Comparison of ENCODE assay signal across 13 cellular contexts in the genomic region with DNA sequence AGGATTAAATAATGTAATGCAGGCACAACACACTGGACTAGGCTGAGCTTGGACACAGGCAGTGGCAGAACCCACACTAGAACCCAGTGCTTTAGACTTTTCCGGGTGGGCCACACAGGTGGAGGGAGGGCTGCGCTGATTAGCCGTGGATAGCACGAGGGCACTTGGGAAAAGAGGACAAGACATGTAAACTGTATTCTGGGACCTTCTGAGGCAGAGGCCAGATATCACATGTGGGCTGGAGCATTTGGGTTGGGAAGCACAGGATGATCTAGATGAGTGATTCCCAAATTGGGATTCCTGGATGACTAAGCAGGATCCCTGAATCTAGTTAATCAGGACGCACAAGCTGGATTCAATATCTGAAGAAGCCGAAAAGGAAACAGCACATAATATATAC. TPM values are rescaled to one million over a fixed set of nuclear protein-coding genes. Genes with fewer than 3 reads are reported as not detected.
DNase-seq lines count a peak whose midpoint lies in the region; ATAC-seq and TF ChIP-seq lines count a peak whose summit lies in the region.
"Had no signal": no experiment of that assay in that cellular context is flagged by ENCODE, and none has a peak within 500 bp of the region (broad histone marks: within the 10 kb centered on the region; RNA-seq: fewer than 3 reads in every experiment).

No MANE protein-coding gene starts in this region.

- no peak overlapping the region for H3K56ac ChIP-seq in IMR-90 (ENCODE audit: extremely low read depth, insufficient read depth, low read length)

- no peak overlapping the region for H4K91ac ChIP-seq in IMR-90 (ENCODE audit: insufficient read depth, low read depth, low read length)

- peak overlapping the region; percentile 85 for H2BK5ac ChIP-seq in IMR-90 (ENCODE audit: low read depth, low read length, poor library complexity, severe bottlenecking)

- DNase-seq in IMR-90 (no peak), lung (ENCODE audit: low spot score) (no peak), testis (no peak), NCI-H2196 (lab: John Stamatoyannopoulos, UW; ENCODE audit: unreplicated experiment) (no peak), NCI-H1694 (lab: John Stamatoyannopoulos, UW) (no peak)
- DNase-seq: activated naive CD8-positive, alpha-beta T cell treated with anti-CD3 and anti-CD28 coated beads for 36 hours; GDM1; H7; NCI-H1694 treated with DMSO at 0.1 percent for 48 hours; stimulated activated CD4-positive, alpha-beta T cell treated with anti-CD3 and anti-CD28 coated beads, Interleukin-4, amount 100 ng/mL, for 4 hours had no signal

- H3K23ac ChIP-seq in IMR-90 (ENCODE audit: low read depth, low read length): peak overlapping the region; percentile 33

- peak overlapping the region; percentile 57 for H2AK5ac ChIP-seq in IMR-90 (ENCODE audit: low read depth, low read length)

- WGBS in IMR-90 (ENCODE audit: extremely low coverage in 2 of 2, insufficient read length in 1 of 2), 2 experiments: no CpG with 5 or more reads among the region's 6 CpGs
- WGBS in lung, 2 donors: 77 to 90% methylated on average over 6 of the region's 6 CpGs
- WGBS in testis, 2 donors: 61 to 66% methylated on average over 6 of the region's 6 CpGs

- H3K27me3 ChIP-seq in IMR-90 (ENCODE audit: control insufficient read depth, insufficient read depth, low read length) (no peaks in the 10 kb centered on the region), lung (ENCODE audit: control insufficient read depth, insufficient read depth) (no peaks in the 10 kb centered on the region), testis (no peaks in the 10 kb centered on the region)

- H2AK9ac ChIP-seq in IMR-90 (replicated peaks; ENCODE audit: low read depth, low read length, poor library complexity): no peak overlapping the region

- no peak for TF ChIP-seq CTCF in IMR-90 (conservative IDR thresholded peaks at IDR 0.05; ENCODE audit: low read depth, low read length)
- no peak for TF ChIP-seq CTCF in lung (IDR thresholded peaks at IDR 0.05; ENCODE audit: control extremely low read depth, extremely low read depth)
- no peak for TF ChIP-seq CTCF in testis (IDR thresholded peaks at IDR 0.05)

- BruUV-seq in IMR-90 (replicated peaks; lab: Mats Ljungman, UMichigan): no TSS peak

- H3K27ac ChIP-seq in IMR-90 (ENCODE audit: insufficient read depth, low read length) (peak overlapping the region; percentile 71), cingulate gyrus (ENCODE audit: low read depth, low read length) (peak overlapping the region; percentile 94), lung (ENCODE audit: low read depth in 1 of 2, low read length in 1 of 2) (peak overlapping the region; percentile 20 to 95), testis (peak overlapping the region; percentile 8 to 43)

- peak overlapping the region; percentile 13; the same call in 1 of the 2 replicates for H3K4me2 ChIP-seq in IMR-90 (ENCODE audit: low read depth, low read length)

- H2BK20ac ChIP-seq in IMR-90 (ENCODE audit: low read depth, low read length): 0 out of 2 replicates have a peak overlapping the region, but pooled peaks have one; percentile 1

- intact Hi-C loops in IMR-90 (cut with micrococcal nuclease): no loop called here
- intact Hi-C loops in testis (cut with DNase I; ENCODE audit: low total_unique reads): no loop called here

- CTCF ChIA-PET in IMR-90 (lab: Yijun Ruan, JAX): no interaction called here

- 0 out of 2 replicates have a peak overlapping the region, but pooled peaks have one; percentile 13 for H3K9ac ChIP-seq in IMR-90 (ENCODE audit: low read depth, low read length)

- H3K36me3 ChIP-seq in IMR-90 (ENCODE audit: control insufficient read depth, insufficient read depth, low read length): peaks cover 20% of the 10 kb centered on the region
- H3K36me3 ChIP-seq in lung (ENCODE audit: control insufficient read depth in 2 of 2, insufficient read depth in 2 of 2, low read length in 2 of 2): peaks cover 0 to 7% of the 10 kb centered on the region in 2 donors
- no peaks in the 10 kb centered on the region for H3K36me3 ChIP-seq in testis (ENCODE audit: low read depth, missing control alignments)

- peaks cover 0 to 52% of the 10 kb centered on the region in 2 experiments; a peak in 2 of 4 replicates for H3K79me1 ChIP-seq in IMR-90 (ENCODE audit: low read depth in 1 of 2, low read length in 2 of 2)

- peak overlapping the region; percentile 28 for H3K14ac ChIP-seq in IMR-90 (replicated peaks; ENCODE audit: low read depth, low read length)

- H4K20me1 ChIP-seq in IMR-90 (ENCODE audit: insufficient read depth, low read length): peaks cover 94% of the 10 kb centered on the region

- POLR2A ChIA-PET in IMR-90 (lab: Charles Lee; ENCODE audit: unreplicated experiment): no interaction called here

- H4K5ac ChIP-seq in IMR-90 (ENCODE audit: low read depth, low read length): no peak overlapping the region

- H3K4me1 ChIP-seq in IMR-90 (ENCODE audit: control insufficient read depth, insufficient read depth, low read length) (peaks cover 54% of the 10 kb centered on the region), lung (ENCODE audit: control insufficient read depth in 2 of 2, insufficient read depth in 2 of 2, low read length in 2 of 2) (peaks cover 39 to 75% of the 10 kb centered on the region in 2 donors), testis (peaks cover 61% of the 10 kb centered on the region)

- TF ChIP-seq RAD21 in IMR-90 (IDR thresholded peaks at IDR 0.05; ENCODE audit: low read length): no peak

- no peak overlapping the region for H2BK120ac ChIP-seq in IMR-90 (ENCODE audit: low read depth, low read length)

- in situ Hi-C loops in IMR-90 (cut with MboI; ENCODE audit: low sequenced_read_pairs): no loop called here

- H3K9me3 ChIP-seq in IMR-90 (ENCODE audit: control insufficient read depth, insufficient read depth, low read length) (no peaks in the 10 kb centered on the region), lung (ENCODE audit: control insufficient read depth in 2 of 2, insufficient read depth in 1 of 2, low read length in 1 of 2) (no peaks in the 10 kb centered on the region), testis (no peaks in the 10 kb centered on the region)

- peak overlapping the region; percentile 8; the same call in 1 of the 2 replicates for H3K18ac ChIP-seq in IMR-90 (ENCODE audit: low read depth, low read length)

- peaks cover 39% of the 10 kb centered on the region for H3K9me1 ChIP-seq in IMR-90 (ENCODE audit: insufficient read depth, low read length)

- H4K8ac ChIP-seq in IMR-90 (ENCODE audit: low read depth in 2 of 2, low read length in 2 of 2): 0 out of 4 replicates have a peak overlapping the region, but pooled peaks have one; percentile 1 to 41

- H2BK15ac ChIP-seq in IMR-90 (ENCODE audit: low read depth, low read length): peak overlapping the region; percentile 8; the same call in 1 of the 3 replicates

- no peak for TF ChIP-seq POLR2A in IMR-90 (IDR thresholded peaks at IDR 0.05; ENCODE audit: low read depth, low read length)
- TF ChIP-seq POLR2A in testis (IDR thresholded peaks at IDR 0.05): no peak

- dilution Hi-C loops in IMR-90 (cut with HindIII; ENCODE audit: low sequenced_read_pairs, unreplicated experiment): no loop called here

- ATAC-seq in IMR-90 (ENCODE audit: low read depth) (no peak), lung (ENCODE audit: insufficient read depth, low FRiP score) (no peak), HG02798 (IDR thresholded peaks at IDR 0.05; ENCODE audit: poor library complexity, unreplicated experiment) (no peak), GM18907 (IDR thresholded peaks at IDR 0.05; ENCODE audit: unreplicated experiment) (no peak)

- H3K4me3 ChIP-seq in IMR-90 (ENCODE audit: insufficient read depth, low read depth, low read length) (no peak overlapping the region), lung (no peak overlapping the region), testis (no peak overlapping the region)

- H3K4ac ChIP-seq in IMR-90 (ENCODE audit: low read depth, low read length): peak overlapping the region; percentile 58

- H2AFZ ChIP-seq in IMR-90 (replicated peaks; ENCODE audit: low read length, poor library complexity): no peak overlapping the region

TF ChIP-seq in IMR-90, 13 proteins besides CTCF, POLR2A, EP300 and RAD21 (continues in another document):
- TF ChIP-seq CEBPB (IDR thresholded peaks at IDR 0.05; ENCODE audit: low read depth, low read length): no peak
- no peak for TF ChIP-seq MAFK (IDR thresholded peaks at IDR 0.05; ENCODE audit: low read depth, low read length)
- TF ChIP-seq NFE2L2 (IDR thresholded peaks at IDR 0.05; ENCODE audit: low read depth, low read length): no peak
- TF ChIP-seq, protein P1, sequence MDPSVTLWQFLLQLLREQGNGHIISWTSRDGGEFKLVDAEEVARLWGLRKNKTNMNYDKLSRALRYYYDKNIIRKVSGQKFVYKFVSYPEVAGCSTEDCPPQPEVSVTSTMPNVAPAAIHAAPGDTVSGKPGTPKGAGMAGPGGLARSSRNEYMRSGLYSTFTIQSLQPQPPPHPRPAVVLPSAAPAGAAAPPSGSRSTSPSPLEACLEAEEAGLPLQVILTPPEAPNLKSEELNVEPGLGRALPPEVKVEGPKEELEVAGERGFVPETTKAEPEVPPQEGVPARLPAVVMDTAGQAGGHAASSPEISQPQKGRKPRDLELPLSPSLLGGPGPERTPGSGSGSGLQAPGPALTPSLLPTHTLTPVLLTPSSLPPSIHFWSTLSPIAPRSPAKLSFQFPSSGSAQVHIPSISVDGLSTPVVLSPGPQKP (IDR thresholded peaks at IDR 0.05; ENCODE audit: borderline replicate concordance, low read depth, low read length): no peak
- no peak for TF ChIP-seq RCOR1 (IDR thresholded peaks at IDR 0.05; ENCODE audit: insufficient replicate concordance, low read length)
- TF ChIP-seq FOS (IDR thresholded peaks at IDR 0.05; ENCODE audit: low read depth, low read length): no peak
- TF ChIP-seq CHD1 (IDR thresholded peaks at IDR 0.05; ENCODE audit: low read depth, low read length): no peak
- no peak for TF ChIP-seq SMC3 (IDR thresholded peaks at IDR 0.05; ENCODE audit: low read depth, low read length)
- no peak for TF ChIP-seq MXI1 (IDR thresholded peaks at IDR 0.05; ENCODE audit: borderline replicate concordance, low read depth, low read length)
- no peak for TF ChIP-seq MAZ (IDR thresholded peaks at IDR 0.05; ENCODE audit: borderline replicate concordance, low read depth, low read length)

RNA-seq across cellular contexts. Expression of a gene that starts 20.3 kb away (rescaled TPM):
- total RNA-seq in IMR-90 (2012; rRNA removed) (not detected in 2 replicates), lung (under 1 TPM in 1 of 2 donors, not detected in 1; 0.28 TPM), testis (1 to 10 TPM in 1 of 2 donors, under 1 TPM in 1; 0.87 to 1.7 TPM)
- polyA plus RNA-seq in IMR-90 (2012; rRNA removed) (not detected in 2 replicates), lung (under 1 TPM in 1 of 2 donors, not detected in 1; 0.07 TPM), testis (ENCODE audit: insufficient read depth, low read depth, low replicate concordance) (not detected)
- not detected in 2 replicates for polyA plus RNA-seq in IMR-90 (2012; cell fraction: cytosol; rRNA removed)
- 0.23 and 1.2 TPM in 2 replicates for polyA plus RNA-seq in IMR-90 (2012; cell fraction: nucleus; rRNA removed; ENCODE audit: low replicate concordance)
- total RNA-seq: activated naive CD8-positive, alpha-beta T cell treated with anti-CD3 and anti-CD28 coated beads for 36 hours; H7 had no signal

Comparison
In these comparisons a context has a peak if more than half of its experiments do, and no peak if none do; other contexts are left out.
1. H3K27ac ChIP-seq: peak in every context shown above with its lines; median percentile 94 in cingulate gyrus; 71 in IMR-90; 58 in lung; 26 in testis.